ENCODE assay signal across 1 cellular context in the genomic region with DNA sequence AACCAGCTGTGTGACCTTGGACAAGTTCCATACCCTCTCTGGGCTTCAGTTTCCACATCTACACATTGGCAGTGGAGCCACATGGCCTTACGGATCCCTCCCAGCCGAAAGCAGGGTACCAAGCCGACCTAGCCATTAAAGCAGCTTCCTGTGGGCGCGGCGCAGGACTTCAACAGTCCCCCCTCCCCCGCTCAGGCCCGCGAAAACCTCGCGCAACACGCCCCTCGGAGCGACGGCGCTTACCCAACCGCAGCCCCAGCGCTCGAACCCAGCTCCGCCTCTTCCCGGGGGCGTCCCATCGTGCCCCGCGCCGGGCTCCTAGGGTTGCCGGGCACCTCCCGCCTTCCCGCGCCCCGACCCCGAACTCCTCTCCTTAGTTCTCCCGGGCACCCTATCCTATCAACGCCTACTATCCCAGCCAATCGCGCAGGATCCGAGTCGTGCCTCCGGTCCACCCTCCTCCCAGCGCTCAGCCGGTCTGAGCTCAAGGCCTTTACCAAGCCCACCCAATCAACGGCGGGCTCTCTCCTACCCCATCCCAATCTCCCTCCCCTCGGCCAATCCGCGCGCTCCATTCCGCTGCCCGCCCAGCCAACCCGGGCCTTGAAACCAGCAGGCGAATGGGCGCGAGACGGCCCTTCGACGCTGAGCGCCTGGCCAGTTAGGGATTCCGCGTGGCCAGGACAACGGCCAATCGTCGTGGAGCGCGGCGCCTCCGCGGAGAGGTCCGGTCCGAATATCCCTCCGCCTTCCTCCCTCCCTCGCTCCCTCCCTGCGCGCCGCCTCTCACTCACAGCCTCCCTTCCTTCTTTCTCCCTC.
A peak's percentile ranks its signal among the peaks of the same experiment; 100 is the strongest.
TF ChIP-seq lines count a peak whose summit lies in the region.

A gene (plus strand): TSS at position 767 of the 819 bp plus-strand sequence. CDS start 326 bp downstream, outside the sequence.

TF ChIP-seq in HepG2, 621 proteins besides CTCF, POLR2A, EP300 and RAD21 (continued from another document and continues in another):
- TF ChIP-seq, protein P1, sequence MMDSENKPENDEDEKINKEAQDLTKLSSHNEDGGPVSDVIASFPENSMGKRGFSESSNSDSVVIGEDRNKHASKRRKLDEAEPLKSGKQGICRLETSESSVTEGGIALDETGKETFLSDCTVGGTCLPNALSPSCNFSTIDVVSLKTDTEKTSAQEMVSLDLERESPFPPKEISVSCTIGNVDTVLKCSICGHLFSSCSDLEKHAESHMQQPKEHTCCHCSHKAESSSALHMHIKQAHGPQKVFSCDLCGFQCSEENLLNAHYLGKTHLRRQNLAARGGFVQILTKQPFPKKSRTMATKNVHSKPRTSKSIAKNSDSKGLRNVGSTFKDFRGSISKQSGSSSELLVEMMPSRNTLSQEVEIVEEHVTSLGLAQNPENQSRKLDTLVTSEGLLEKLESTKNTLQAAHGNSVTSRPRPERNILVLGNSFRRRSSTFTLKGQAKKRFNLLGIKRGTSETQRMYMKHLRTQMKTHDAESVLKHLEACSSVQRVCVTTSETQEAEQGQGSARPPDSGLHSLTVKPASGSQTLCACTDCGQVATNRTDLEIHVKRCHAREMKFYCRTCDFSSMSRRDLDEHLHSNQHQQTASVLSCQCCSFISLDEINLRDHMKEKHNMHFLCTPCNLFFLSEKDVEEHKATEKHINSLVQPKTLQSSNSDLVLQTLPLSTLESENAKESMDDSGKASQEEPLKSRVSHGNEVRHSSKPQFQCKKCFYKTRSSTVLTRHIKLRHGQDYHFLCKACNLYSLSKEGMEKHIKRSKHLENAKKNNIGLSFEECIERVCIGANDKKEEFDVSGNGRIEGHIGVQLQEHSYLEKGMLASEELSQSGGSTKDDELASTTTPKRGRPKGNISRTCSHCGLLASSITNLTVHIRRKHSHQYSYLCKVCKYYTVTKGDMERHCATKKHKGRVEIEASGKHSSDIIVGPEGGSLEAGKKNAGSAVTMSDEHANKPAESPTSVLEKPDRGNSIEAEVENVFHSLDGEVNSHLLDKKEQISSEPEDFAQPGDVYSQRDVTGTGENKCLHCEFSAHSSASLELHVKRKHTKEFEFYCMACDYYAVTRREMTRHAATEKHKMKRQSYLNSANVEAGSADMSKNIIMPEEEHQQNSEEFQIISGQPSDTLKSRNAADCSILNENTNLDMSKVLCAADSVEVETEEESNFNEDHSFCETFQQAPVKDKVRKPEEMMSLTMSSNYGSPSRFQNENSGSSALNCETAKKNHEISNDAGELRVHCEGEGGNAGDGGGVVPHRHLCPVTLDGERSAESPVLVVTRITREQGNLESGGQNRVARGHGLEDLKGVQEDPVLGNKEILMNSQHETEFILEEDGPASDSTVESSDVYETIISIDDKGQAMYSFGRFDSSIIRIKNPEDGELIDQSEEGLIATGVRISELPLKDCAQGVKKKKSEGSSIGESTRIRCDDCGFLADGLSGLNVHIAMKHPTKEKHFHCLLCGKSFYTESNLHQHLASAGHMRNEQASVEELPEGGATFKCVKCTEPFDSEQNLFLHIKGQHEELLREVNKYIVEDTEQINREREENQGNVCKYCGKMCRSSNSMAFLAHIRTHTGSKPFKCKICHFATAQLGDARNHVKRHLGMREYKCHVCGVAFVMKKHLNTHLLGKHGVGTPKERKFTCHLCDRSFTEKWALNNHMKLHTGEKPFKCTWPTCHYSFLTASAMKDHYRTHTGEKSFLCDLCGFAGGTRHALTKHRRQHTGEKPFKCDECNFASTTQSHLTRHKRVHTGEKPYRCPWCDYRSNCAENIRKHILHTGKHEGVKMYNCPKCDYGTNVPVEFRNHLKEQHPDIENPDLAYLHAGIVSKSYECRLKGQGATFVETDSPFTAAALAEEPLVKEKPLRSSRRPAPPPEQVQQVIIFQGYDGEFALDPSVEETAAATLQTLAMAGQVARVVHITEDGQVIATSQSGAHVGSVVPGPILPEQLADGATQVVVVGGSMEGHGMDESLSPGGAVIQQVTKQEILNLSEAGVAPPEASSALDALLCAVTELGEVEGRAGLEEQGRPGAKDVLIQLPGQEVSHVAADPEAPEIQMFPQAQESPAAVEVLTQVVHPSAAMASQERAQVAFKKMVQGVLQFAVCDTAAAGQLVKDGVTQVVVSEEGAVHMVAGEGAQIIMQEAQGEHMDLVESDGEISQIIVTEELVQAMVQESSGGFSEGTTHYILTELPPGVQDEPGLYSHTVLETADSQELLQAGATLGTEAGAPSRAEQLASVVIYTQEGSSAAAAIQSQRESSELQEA (CRISPR knock-in tag; IDR thresholded peaks at IDR 0.05; ENCODE audit: not compliant biosample characterization), result peak; percentile 38
- TF ChIP-seq ZNF331 (CRISPR knock-in tag; IDR thresholded peaks at IDR 0.05), result peak; percentile 78
- TF ChIP-seq ZNF33A (CRISPR knock-in tag; IDR thresholded peaks at IDR 0.05; ENCODE audit: borderline replicate concordance), result no peak
- no peak for TF ChIP-seq TBP (CRISPR knock-in tag; IDR thresholded peaks at IDR 0.05)
- no peak for TF ChIP-seq SOX6 (IDR thresholded peaks at IDR 0.05)
- TF ChIP-seq SOX6 (CRISPR knock-in tag; IDR thresholded peaks at IDR 0.05), result peak; percentile 63
- TF ChIP-seq ZSCAN22 (CRISPR knock-in tag; IDR thresholded peaks at IDR 0.05), result peak; percentile 76; the same call in 1 of the 2 replicates
- TF ChIP-seq CBX5 (CRISPR knock-in tag; IDR thresholded peaks at IDR 0.05; ENCODE audit: borderline replicate concordance), result peak; percentile 96
- TF ChIP-seq, protein P2, sequence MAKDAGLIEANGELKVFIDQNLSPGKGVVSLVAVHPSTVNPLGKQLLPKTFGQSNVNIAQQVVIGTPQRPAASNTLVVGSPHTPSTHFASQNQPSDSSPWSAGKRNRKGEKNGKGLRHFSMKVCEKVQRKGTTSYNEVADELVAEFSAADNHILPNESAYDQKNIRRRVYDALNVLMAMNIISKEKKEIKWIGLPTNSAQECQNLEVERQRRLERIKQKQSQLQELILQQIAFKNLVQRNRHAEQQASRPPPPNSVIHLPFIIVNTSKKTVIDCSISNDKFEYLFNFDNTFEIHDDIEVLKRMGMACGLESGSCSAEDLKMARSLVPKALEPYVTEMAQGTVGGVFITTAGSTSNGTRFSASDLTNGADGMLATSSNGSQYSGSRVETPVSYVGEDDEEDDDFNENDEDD (CRISPR knock-in tag; IDR thresholded peaks at IDR 0.05; ENCODE audit: borderline replicate concordance), result peak; percentile 97
- TF ChIP-seq HMG20B (CRISPR knock-in tag; conservative IDR thresholded peaks at IDR 0.05), result peak; percentile 94
- TF ChIP-seq TBX2 (CRISPR knock-in tag; IDR thresholded peaks at IDR 0.05; ENCODE audit: borderline replicate concordance), result peak; percentile 83
- TF ChIP-seq ZNF788 (CRISPR knock-in tag; IDR thresholded peaks at IDR 0.05; ENCODE audit: borderline replicate concordance), result peak; percentile 95
- 0 out of 2 replicates have a peak, but pooled peaks have one; percentile 26 for TF ChIP-seq BRCA1 (CRISPR knock-in tag; IDR thresholded peaks at IDR 0.05)
- TF ChIP-seq CHD2 (IDR thresholded peaks at IDR 0.05; ENCODE audit: low read depth, low read length), result peak; percentile 93
- TF ChIP-seq, protein P3, sequence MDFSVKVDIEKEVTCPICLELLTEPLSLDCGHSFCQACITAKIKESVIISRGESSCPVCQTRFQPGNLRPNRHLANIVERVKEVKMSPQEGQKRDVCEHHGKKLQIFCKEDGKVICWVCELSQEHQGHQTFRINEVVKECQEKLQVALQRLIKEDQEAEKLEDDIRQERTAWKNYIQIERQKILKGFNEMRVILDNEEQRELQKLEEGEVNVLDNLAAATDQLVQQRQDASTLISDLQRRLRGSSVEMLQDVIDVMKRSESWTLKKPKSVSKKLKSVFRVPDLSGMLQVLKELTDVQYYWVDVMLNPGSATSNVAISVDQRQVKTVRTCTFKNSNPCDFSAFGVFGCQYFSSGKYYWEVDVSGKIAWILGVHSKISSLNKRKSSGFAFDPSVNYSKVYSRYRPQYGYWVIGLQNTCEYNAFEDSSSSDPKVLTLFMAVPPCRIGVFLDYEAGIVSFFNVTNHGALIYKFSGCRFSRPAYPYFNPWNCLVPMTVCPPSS (IDR thresholded peaks at IDR 0.05), result no peak
- TF ChIP-seq, protein P4, sequence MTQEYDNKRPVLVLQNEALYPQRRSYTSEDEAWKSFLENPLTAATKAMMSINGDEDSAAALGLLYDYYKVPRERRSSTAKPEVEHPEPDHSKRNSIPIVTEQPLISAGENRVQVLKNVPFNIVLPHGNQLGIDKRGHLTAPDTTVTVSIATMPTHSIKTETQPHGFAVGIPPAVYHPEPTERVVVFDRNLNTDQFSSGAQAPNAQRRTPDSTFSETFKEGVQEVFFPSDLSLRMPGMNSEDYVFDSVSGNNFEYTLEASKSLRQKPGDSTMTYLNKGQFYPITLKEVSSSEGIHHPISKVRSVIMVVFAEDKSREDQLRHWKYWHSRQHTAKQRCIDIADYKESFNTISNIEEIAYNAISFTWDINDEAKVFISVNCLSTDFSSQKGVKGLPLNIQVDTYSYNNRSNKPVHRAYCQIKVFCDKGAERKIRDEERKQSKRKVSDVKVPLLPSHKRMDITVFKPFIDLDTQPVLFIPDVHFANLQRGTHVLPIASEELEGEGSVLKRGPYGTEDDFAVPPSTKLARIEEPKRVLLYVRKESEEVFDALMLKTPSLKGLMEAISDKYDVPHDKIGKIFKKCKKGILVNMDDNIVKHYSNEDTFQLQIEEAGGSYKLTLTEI (CRISPR knock-in tag; conservative IDR thresholded peaks at IDR 0.05), result no peak
- TF ChIP-seq NRL (CRISPR knock-in tag; IDR thresholded peaks at IDR 0.05; ENCODE audit: borderline replicate concordance), result peak; percentile 18; the same call in 1 of the 2 replicates
- peak; percentile 73 for TF ChIP-seq RXRA (CRISPR knock-in tag; IDR thresholded peaks at IDR 0.05)
- TF ChIP-seq NONO (IDR thresholded peaks at IDR 0.05), result no peak
- peak; percentile 86 for TF ChIP-seq NONO (CRISPR knock-in tag; conservative IDR thresholded peaks at IDR 0.05)
- TF ChIP-seq RARA (CRISPR knock-in tag; IDR thresholded peaks at IDR 0.05), result peak; percentile 66
- TF ChIP-seq, protein P5, sequence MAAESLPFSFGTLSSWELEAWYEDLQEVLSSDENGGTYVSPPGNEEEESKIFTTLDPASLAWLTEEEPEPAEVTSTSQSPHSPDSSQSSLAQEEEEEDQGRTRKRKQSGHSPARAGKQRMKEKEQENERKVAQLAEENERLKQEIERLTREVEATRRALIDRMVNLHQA (CRISPR knock-in tag; IDR thresholded peaks at IDR 0.05), result no peak
- TF ChIP-seq, protein P6, sequence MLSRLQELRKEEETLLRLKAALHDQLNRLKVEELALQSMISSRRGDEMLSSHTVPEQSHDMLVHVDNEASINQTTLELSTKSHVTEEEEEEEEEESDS (CRISPR knock-in tag; IDR thresholded peaks at IDR 0.05; ENCODE audit: borderline replicate concordance), result peak; percentile 90
- TF ChIP-seq KDM3A (CRISPR knock-in tag; IDR thresholded peaks at IDR 0.05; ENCODE audit: low read depth), result peak; percentile 79
- TF ChIP-seq ZNF557 (CRISPR knock-in tag; IDR thresholded peaks at IDR 0.05), result no peak; the same call in 1 of the 2 replicates
- TF ChIP-seq NFE2 (CRISPR knock-in tag; IDR thresholded peaks at IDR 0.05), result no peak
- TF ChIP-seq, protein P7, sequence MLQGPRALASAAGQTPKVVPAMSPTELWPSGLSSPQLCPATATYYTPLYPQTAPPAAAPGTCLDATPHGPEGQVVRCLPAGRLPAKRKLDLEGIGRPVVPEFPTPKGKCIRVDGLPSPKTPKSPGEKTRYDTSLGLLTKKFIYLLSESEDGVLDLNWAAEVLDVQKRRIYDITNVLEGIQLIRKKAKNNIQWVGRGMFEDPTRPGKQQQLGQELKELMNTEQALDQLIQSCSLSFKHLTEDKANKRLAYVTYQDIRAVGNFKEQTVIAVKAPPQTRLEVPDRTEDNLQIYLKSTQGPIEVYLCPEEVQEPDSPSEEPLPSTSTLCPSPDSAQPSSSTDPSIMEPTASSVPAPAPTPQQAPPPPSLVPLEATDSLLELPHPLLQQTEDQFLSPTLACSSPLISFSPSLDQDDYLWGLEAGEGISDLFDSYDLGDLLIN (CRISPR knock-in tag; IDR thresholded peaks at IDR 0.05; ENCODE audit: borderline replicate concordance), result peak; percentile 93; the same call in 1 of the 2 replicates
- TF ChIP-seq, protein P8, sequence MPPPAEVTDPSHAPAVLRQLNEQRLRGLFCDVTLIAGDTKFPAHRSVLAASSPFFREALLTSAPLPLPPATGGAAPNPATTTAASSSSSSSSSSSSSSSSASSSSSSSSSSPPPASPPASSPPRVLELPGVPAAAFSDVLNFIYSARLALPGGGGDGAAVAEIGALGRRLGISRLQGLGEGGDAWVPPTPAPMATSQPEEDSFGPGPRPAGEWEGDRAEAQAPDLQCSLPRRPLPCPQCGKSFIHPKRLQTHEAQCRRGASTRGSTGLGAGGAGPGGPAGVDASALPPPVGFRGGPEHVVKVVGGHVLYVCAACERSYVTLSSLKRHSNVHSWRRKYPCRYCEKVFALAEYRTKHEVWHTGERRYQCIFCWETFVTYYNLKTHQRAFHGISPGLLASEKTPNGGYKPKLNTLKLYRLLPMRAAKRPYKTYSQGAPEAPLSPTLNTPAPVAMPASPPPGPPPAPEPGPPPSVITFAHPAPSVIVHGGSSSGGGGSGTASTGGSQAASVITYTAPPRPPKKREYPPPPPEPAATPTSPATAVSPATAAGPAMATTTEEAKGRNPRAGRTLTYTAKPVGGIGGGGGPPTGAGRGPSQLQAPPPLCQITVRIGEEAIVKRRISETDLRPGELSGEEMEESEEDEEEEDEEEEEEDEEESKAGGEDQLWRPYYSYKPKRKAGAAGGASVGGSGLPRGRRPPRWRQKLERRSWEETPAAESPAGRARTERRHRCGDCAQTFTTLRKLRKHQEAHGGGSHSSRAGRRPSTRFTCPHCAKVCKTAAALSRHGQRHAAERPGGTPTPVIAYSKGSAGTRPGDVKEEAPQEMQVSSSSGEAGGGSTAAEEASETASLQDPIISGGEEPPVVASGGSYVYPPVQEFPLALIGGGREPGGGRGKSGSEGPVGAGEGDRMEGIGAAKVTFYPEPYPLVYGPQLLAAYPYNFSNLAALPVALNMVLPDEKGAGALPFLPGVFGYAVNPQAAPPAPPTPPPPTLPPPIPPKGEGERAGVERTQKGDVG (CRISPR knock-in tag; IDR thresholded peaks at IDR 0.05; ENCODE audit: borderline replicate concordance), result 0 out of 2 replicates have a peak, but pooled peaks have one; percentile 26
- no peak for TF ChIP-seq ZNF260 (CRISPR knock-in tag; IDR thresholded peaks at IDR 0.05; ENCODE audit: borderline replicate concordance, low read depth)
- 0 out of 2 replicates have a peak, but pooled peaks have one; percentile 49 for TF ChIP-seq ZNF775 (CRISPR knock-in tag; IDR thresholded peaks at IDR 0.05; ENCODE audit: borderline replicate concordance)
- TF ChIP-seq SYNCRIP (IDR thresholded peaks at IDR 0.05; ENCODE audit: insufficient read depth, low read depth, low read length), result no peak
- no peak for TF ChIP-seq ZNF382 (CRISPR knock-in tag; IDR thresholded peaks at IDR 0.05; ENCODE audit: borderline replicate concordance)
- TF ChIP-seq, protein P9, sequence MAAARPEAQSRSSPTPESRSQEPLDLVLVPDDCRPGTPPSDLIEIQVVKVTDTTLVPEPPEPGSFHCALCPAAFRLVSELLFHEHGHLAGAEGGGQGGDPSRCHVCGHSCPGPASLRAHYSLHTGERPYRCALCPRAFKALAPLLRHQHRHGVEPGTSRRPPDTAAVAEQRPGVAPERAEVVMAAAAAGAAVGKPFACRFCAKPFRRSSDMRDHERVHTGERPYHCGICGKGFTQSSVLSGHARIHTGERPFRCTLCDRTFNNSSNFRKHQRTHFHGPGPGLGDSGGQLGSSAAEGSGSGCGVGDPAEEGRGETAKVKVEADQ (CRISPR knock-in tag; IDR thresholded peaks at IDR 0.05; ENCODE audit: borderline replicate concordance), result no peak; the same call in 1 of the 2 replicates
- TF ChIP-seq ATF7 (IDR thresholded peaks at IDR 0.05), result no peak
- peak; percentile 78; the same call in 1 of the 2 replicates for TF ChIP-seq ATF7 (CRISPR knock-in tag; IDR thresholded peaks at IDR 0.05)
- TF ChIP-seq SKI (IDR thresholded peaks at IDR 0.05; ENCODE audit: partially characterized antibody), result peak; percentile 39
